1 cellular context compared by ENCODE assay signal in the genomic region with DNA sequence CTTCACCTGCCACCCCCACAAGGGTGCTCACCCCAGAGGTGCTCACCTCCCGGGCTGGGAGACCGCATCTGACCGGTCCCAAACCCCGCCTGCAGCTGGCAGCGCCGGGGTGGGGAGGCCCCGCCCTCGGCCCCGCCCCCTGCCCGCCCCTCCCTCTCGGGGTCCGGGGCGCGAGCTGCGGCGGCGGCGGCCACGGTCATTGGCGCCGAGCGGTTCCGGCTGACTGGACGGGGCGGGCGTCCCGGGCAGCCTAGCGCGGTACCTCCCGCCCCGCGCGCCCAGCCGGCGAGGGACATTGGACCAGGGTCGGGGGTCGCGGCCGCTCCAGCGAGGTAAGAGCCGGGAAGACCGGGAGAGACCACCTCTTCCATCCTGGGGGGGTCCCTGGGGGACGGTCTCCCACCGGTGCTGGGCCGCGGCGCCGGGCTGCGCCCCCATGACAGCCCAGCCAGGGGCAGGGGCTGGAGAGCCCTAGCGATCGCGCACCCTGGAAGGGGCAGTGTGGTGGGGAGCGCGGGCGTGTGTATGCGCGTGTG.
TF ChIP-seq lines count a peak whose summit lies in the region.

A gene with protein sequence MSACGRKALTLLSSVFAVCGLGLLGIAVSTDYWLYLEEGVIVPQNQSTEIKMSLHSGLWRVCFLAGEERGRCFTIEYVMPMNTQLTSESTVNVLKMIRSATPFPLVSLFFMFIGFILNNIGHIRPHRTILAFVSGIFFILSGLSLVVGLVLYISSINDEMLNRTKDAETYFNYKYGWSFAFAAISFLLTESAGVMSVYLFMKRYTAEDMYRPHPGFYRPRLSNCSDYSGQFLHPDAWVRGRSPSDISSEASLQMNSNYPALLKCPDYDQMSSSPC (plus strand): TSS at position 199 of the 536 bp plus-strand sequence. CDS start 42,216 bp downstream, outside the sequence.

TF ChIP-seq in IMR-90, 13 proteins besides CTCF, POLR2A, EP300 and RAD21 (continued from another document):
- no peak for TF ChIP-seq RCOR1 (IDR thresholded peaks at IDR 0.05; ENCODE audit: insufficient replicate concordance, low read length)
- TF ChIP-seq SMC3 (IDR thresholded peaks at IDR 0.05; ENCODE audit: low read depth, low read length) = no peak
- no peak for TF ChIP-seq MAFK (IDR thresholded peaks at IDR 0.05; ENCODE audit: low read depth, low read length)
- TF ChIP-seq, protein P1, sequence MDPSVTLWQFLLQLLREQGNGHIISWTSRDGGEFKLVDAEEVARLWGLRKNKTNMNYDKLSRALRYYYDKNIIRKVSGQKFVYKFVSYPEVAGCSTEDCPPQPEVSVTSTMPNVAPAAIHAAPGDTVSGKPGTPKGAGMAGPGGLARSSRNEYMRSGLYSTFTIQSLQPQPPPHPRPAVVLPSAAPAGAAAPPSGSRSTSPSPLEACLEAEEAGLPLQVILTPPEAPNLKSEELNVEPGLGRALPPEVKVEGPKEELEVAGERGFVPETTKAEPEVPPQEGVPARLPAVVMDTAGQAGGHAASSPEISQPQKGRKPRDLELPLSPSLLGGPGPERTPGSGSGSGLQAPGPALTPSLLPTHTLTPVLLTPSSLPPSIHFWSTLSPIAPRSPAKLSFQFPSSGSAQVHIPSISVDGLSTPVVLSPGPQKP (IDR thresholded peaks at IDR 0.05; ENCODE audit: borderline replicate concordance, low read depth, low read length) = no peak
- no peak for TF ChIP-seq MXI1 (IDR thresholded peaks at IDR 0.05; ENCODE audit: borderline replicate concordance, low read depth, low read length)
- TF ChIP-seq, protein P2, sequence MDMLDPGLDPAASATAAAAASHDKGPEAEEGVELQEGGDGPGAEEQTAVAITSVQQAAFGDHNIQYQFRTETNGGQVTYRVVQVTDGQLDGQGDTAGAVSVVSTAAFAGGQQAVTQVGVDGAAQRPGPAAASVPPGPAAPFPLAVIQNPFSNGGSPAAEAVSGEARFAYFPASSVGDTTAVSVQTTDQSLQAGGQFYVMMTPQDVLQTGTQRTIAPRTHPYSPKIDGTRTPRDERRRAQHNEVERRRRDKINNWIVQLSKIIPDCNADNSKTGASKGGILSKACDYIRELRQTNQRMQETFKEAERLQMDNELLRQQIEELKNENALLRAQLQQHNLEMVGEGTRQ (IDR thresholded peaks at IDR 0.05; ENCODE audit: low read depth, low read length) = no peak
- TF ChIP-seq CEBPB (IDR thresholded peaks at IDR 0.05; ENCODE audit: low read depth, low read length) = no peak
